12 cellular contexts compared by ENCODE assay signal in genomic region chr21:42193131-42193671, GRCh38. TPM values are rescaled to one million over a fixed set of nuclear protein-coding genes. Genes with fewer than 3 reads are reported as not detected.
A peak's percentile ranks its signal among the peaks of the same experiment; 100 is the strongest.
DNase-seq lines count a peak whose midpoint lies in the region; ATAC-seq, FAIRE-seq and TF ChIP-seq lines count a peak whose summit lies in the region.
"Had no signal": no experiment of that assay in that cellular context is flagged by ENCODE, and none has a peak within 500 bp of the region (broad histone marks: within the 10 kb centered on the region; RNA-seq: fewer than 3 reads in every experiment).

No MANE protein-coding gene starts in this region.

- in situ Hi-C loops in HepG2 (cut with HindIII; ENCODE audit: extremely low pct_ligation_motif_present, low pct_unique_long_range_greater_than_20kb) = no loop called here

- WGBS in esophagus muscularis mucosa = 81% methylated on average over 4 of the region's 9 CpGs
- WGBS in HepG2 (ENCODE audit: low lambda C conversion rate) = 21% methylated on average over 7 of the region's 9 CpGs

- H3K9me3 Mint-ChIP-seq in activated T-helper 1 cell treated with anti-CD3 and anti-CD28 coated beads, Interleukin-12 subunit alpha, Interleukin-12 subunit beta, Interleukin-2, Interleukin-4 antibody, amounts not matched to agents 30 ng/mL and 10 ng/mL and 1 ng/mL, durations not matched to agents 14 hours and 24 hours and 36 hours = no peaks in the 10 kb centered on the region

- H3K9me3 ChIP-seq in esophagus muscularis mucosa = no peaks in the 10 kb centered on the region
- no peaks in the 10 kb centered on the region for H3K9me3 ChIP-seq in HepG2 (ENCODE audit: low read length)
- H3K9me3 ChIP-seq: breast epithelium, thyroid gland had no signal

- no peak overlapping the region for H2AFZ ChIP-seq in HepG2 (ENCODE audit: low read length)

- H3K36me3 Mint-ChIP-seq in activated T-helper 1 cell treated with anti-CD3 and anti-CD28 coated beads, Interleukin-12 subunit alpha, Interleukin-12 subunit beta, Interleukin-2, Interleukin-4 antibody, amounts not matched to agents 30 ng/mL and 10 ng/mL and 1 ng/mL, durations not matched to agents 14 hours and 24 hours and 36 hours (ENCODE audit: low read depth) = peaks cover 10% of the 10 kb centered on the region

- no peak overlapping the region for H3K4me2 ChIP-seq in HepG2 (ENCODE audit: low read depth, low read length)
- H3K4me2 ChIP-seq: A549 had no signal

- BruUV-seq in HepG2 (replicated peaks; lab: Mats Ljungman, UMichigan) = no TSS peak

- H3K9ac ChIP-seq in HepG2 (ENCODE audit: insufficient read depth, low read depth, low read length) = no peak overlapping the region

- H3K27me3 Mint-ChIP-seq in activated T-helper 1 cell treated with anti-CD3 and anti-CD28 coated beads, Interleukin-12 subunit alpha, Interleukin-12 subunit beta, Interleukin-2, Interleukin-4 antibody, amounts not matched to agents 30 ng/mL and 10 ng/mL and 1 ng/mL, durations not matched to agents 14 hours and 24 hours and 36 hours (ENCODE audit: insufficient read depth) = peaks cover 4% of the 10 kb centered on the region

- H3K27ac Mint-ChIP-seq in activated T-helper 1 cell treated with anti-CD3 and anti-CD28 coated beads, Interleukin-12 subunit alpha, Interleukin-12 subunit beta, Interleukin-2, Interleukin-4 antibody, amounts not matched to agents 30 ng/mL and 10 ng/mL and 1 ng/mL, durations not matched to agents 14 hours and 24 hours and 36 hours = peak overlapping the region; percentile 87

- H3K79me2 ChIP-seq in HepG2 (ENCODE audit: insufficient read depth, low read length) = no peaks in the 10 kb centered on the region

- H3K4me1 ChIP-seq in esophagus muscularis mucosa (peaks cover 0 to 7% (median 4%) of the 10 kb centered on the region in 4 donors), HepG2 (ENCODE audit: insufficient read depth, low read length) (no peaks in the 10 kb centered on the region)
- H3K4me1 ChIP-seq: breast epithelium had no signal

- intact Hi-C loops in activated T-helper 1 cell treated with anti-CD3 and anti-CD28 coated beads, Interleukin-12 subunit alpha, Interleukin-12 subunit beta, Interleukin-2, Interleukin-4 antibody, amounts not matched to agents 30 ng/mL and 10 ng/mL and 1 ng/mL, durations not matched to agents 14 hours and 24 hours and 36 hours (cut with micrococcal nuclease) = loop anchor here (1.0 kb wide), 2 partner anchors 27 to 43 kb away; no protein-coding TSS in a partner anchor
- intact Hi-C loops in esophagus muscularis mucosa (cut with DNase I) = no loop called here
- intact Hi-C loops in HepG2 (cut with micrococcal nuclease; ENCODE audit: unreplicated experiment) = no loop called here

- H4K20me1 ChIP-seq in HepG2 (ENCODE audit: insufficient read depth, low read length) = no peaks in the 10 kb centered on the region

- no peaks in the 10 kb centered on the region for H3K36me3 ChIP-seq in esophagus muscularis mucosa
- H3K36me3 ChIP-seq in HepG2 (replicated peaks in 1 of 2; ENCODE audit: control insufficient read depth in 1 of 2, insufficient read depth in 2 of 2, low read length in 2 of 2) = no peaks in the 10 kb centered on the region
- H3K36me3 ChIP-seq: breast epithelium, thyroid gland had no signal

- TF ChIP-seq RAD21 in HepG2 (CRISPR knock-in tag; IDR thresholded peaks at IDR 0.05) = no peak

- CTCF ChIA-PET in HepG2 (lab: Yijun Ruan, JAX; ENCODE audit: low intra/inter-chr PET ratio, low total read pairs) = no interaction called here

- H3K4me1 Mint-ChIP-seq in activated T-helper 1 cell treated with anti-CD3 and anti-CD28 coated beads, Interleukin-12 subunit alpha, Interleukin-12 subunit beta, Interleukin-2, Interleukin-4 antibody, amounts not matched to agents 30 ng/mL and 10 ng/mL and 1 ng/mL, durations not matched to agents 14 hours and 24 hours and 36 hours (ENCODE audit: low read depth) = peaks cover 63% of the 10 kb centered on the region

- H3K27me3 ChIP-seq in esophagus muscularis mucosa = peaks cover 0 to 11% (median 0%) of the 10 kb centered on the region in 4 donors
- peaks cover 3 to 30% of the 10 kb centered on the region in 2 experiments; a peak in 4 of 5 replicates for H3K27me3 ChIP-seq in HepG2 (ENCODE audit: control insufficient read depth in 1 of 2, insufficient read depth in 2 of 2, low read length in 2 of 2)
- H3K27me3 ChIP-seq: breast epithelium, thyroid gland had no signal

- TF ChIP-seq POLR2A in esophagus muscularis mucosa (IDR thresholded peaks at IDR 0.05; ENCODE audit: low read depth) (no peak), HepG2 (IDR thresholded peaks at IDR 0.05; ENCODE audit: insufficient read depth in 1 of 2, low read depth in 2 of 2, low read length in 2 of 2) (no peak)

- H3K27ac ChIP-seq in esophagus muscularis mucosa (replicated peaks in 1 of 4) = no peak overlapping the region
- H3K27ac ChIP-seq in HepG2 (ENCODE audit: extremely low read length, insufficient read depth, low read length) = no peak overlapping the region
- H3K27ac ChIP-seq: breast epithelium, thyroid gland had no signal

- ATAC-seq in HepG2 = no peak
- ATAC-seq: A549 had no signal

- TF ChIP-seq CTCF in esophagus muscularis mucosa (IDR thresholded peaks at IDR 0.05) (no peak), HepG2 (CRISPR knock-in tag; IDR thresholded peaks at IDR 0.05) (no peak)

- peak; percentile 68 for DNase-seq in NK-92 treated with Interleukin-12 subunit alpha and Interleukin-12 subunit beta, amount 100 ng/mL, for 24 hours (lab: John Stamatoyannopoulos, UW)
- no peak for DNase-seq in NK-92 (lab: John Stamatoyannopoulos, UW; ENCODE audit: unreplicated experiment)
- DNase-seq in activated T-helper 1 cell treated with anti-CD3 and anti-CD28 coated beads, Interleukin-12 subunit alpha, Interleukin-12 subunit beta, Interleukin-2, Interleukin-4 antibody, amounts not matched to agents 30 ng/mL and 10 ng/mL and 1 ng/mL, durations not matched to agents 14 hours and 24 hours and 36 hours (ENCODE audit: low spot score) = peak; percentile 75
- peak; percentile 87 for DNase-seq in esophagus muscularis mucosa (ENCODE audit: extremely low spot score)
- DNase-seq in stimulated activated CD8-positive, alpha-beta memory T cell treated with anti-CD3 and anti-CD28 coated beads, Interleukin-7, amount 100 ng/mL, for 48 hours (ENCODE audit: extremely low read depth in 1 of 2, low read depth in 1 of 2) = peak; percentile 63 to 73
- DNase-seq in cerebellar nuclear complex (lab: John Stamatoyannopoulos, UW) = no peak
- DNase-seq in iPS-NIHi7 (ENCODE audit: extremely low spot score) = no peak
- DNase-seq in HepG2 (ENCODE audit: low spot score) = no peak
- DNase-seq: NCI-H187 treated with DMSO at 0.1 percent for 48 hours, thyroid gland had no signal

- H3K4me3 Mint-ChIP-seq in activated T-helper 1 cell treated with anti-CD3 and anti-CD28 coated beads, Interleukin-12 subunit alpha, Interleukin-12 subunit beta, Interleukin-2, Interleukin-4 antibody, amounts not matched to agents 30 ng/mL and 10 ng/mL and 1 ng/mL, durations not matched to agents 14 hours and 24 hours and 36 hours = peak overlapping the region; percentile 72

- no peak for FAIRE-seq in HepG2 (lab: Jason Lieb, UNC)
- FAIRE-seq: A549 had no signal

- no peak overlapping the region for H3K4me3 ChIP-seq in esophagus muscularis mucosa
- H3K4me3 ChIP-seq in HepG2 (replicated peaks in 1 of 3; ENCODE audit: insufficient read depth in 1 of 3, low read depth in 2 of 3, low read length in 3 of 3) = no peak overlapping the region
- H3K4me3 ChIP-seq: A549, breast epithelium, thyroid gland had no signal

- TF ChIP-seq EP300 in esophagus muscularis mucosa (IDR thresholded peaks at IDR 0.05) = no peak
- TF ChIP-seq EP300 in HepG2 (IDR thresholded peaks at IDR 0.05; ENCODE audit: low read depth in 2 of 2, low read length in 2 of 2) = no peak
- TF ChIP-seq EP300 in HepG2 (CRISPR knock-in tag; IDR thresholded peaks at IDR 0.05; ENCODE audit: borderline replicate concordance) = no peak

- POLR2A ChIA-PET in HepG2 (lab: Yijun Ruan, JAX) = no interaction called here

TF ChIP-seq in HepG2, 621 proteins besides CTCF, POLR2A, EP300 and RAD21 (continues in another document):
- TF ChIP-seq NFATC3 (CRISPR knock-in tag; IDR thresholded peaks at IDR 0.05) (no peak), TOE1 (CRISPR knock-in tag; IDR thresholded peaks at IDR 0.05) (no peak)

RNA-seq across cellular contexts. Expression of gene ABCG1, which starts 25.7 kb away (rescaled TPM):
- 9.3 and 10.2 TPM in 2 replicates for total RNA-seq in activated T-helper 1 cell treated with anti-CD3 and anti-CD28 coated beads, Interleukin-12 subunit alpha, Interleukin-12 subunit beta, Interleukin-2, Interleukin-4 antibody, amounts not matched to agents 30 ng/mL and 10 ng/mL and 1 ng/mL, durations not matched to agents 14 hours and 24 hours and 36 hours
- 10 to 100 TPM; 16.1 to 25.9 (median 20.0) TPM for total RNA-seq in esophagus muscularis mucosa
- total RNA-seq in HepG2 (2016; rRNA removed; fragmentation: Illumina TruSeq; extraction: Trizol) = not detected in 2 replicates
- not detected in 2 replicates for total RNA-seq in HepG2 (2016; cell fraction: cytosol; rRNA removed; fragmentation: Illumina TruSeq; extraction: Trizol; ENCODE audit: low read depth)
- not detected in 2 replicates for total RNA-seq in HepG2 (2016; cell fraction: insoluble cytoplasmic fraction; rRNA removed; fragmentation: Illumina TruSeq; extraction: Trizol)
- total RNA-seq in HepG2 (2016; cell fraction: membrane; rRNA removed; fragmentation: Illumina TruSeq; extraction: Trizol) = not detected in 2 replicates
- not detected in 2 replicates for total RNA-seq in HepG2 (2016; cell fraction: nucleus; rRNA removed; fragmentation: Illumina TruSeq; extraction: Trizol)
- polyA plus RNA-seq in HepG2 (2011; rRNA removed) = 0.04 and 0.10 TPM in 2 replicates
- 0.08 TPM in 2 replicates for polyA plus RNA-seq in HepG2 (2011; cell fraction: cytosol; rRNA removed)
- 0.06 and 0.12 TPM in 2 replicates for polyA plus RNA-seq in HepG2 (2011; cell fraction: nucleus; rRNA removed)
- polyA plus RNA-seq in HepG2 (2012) = 0.09 TPM in 1 of 2 replicates, not detected in the other
- not detected in 2 replicates for polyA plus RNA-seq in HepG2 (2016; cell fraction: cytosol; fragmentation: Illumina TruSeq; extraction: Trizol; ENCODE audit: low read depth)
- not detected in 2 replicates for polyA plus RNA-seq in HepG2 (2016; cell fraction: insoluble cytoplasmic fraction; fragmentation: Illumina TruSeq; extraction: Trizol; ENCODE audit: low read depth)
- polyA plus RNA-seq in HepG2 (2016; cell fraction: membrane; fragmentation: Illumina TruSeq; extraction: Trizol; ENCODE audit: low read depth) = not detected in 2 replicates
- polyA plus RNA-seq in HepG2 (2016; cell fraction: nucleus; fragmentation: Illumina TruSeq; extraction: Trizol; ENCODE audit: insufficient read depth, low read depth) = not detected in 2 replicates
- 0.10 and 7.4 TPM in 2 replicates for polyA minus RNA-seq in HepG2 (2011; rRNA and poly(A)+ RNA removed; ENCODE audit: low replicate concordance)
- polyA minus RNA-seq in HepG2 (2011; cell fraction: cytosol; rRNA and poly(A)+ RNA removed) = 0.97 TPM in 1 of 2 replicates, not detected in the other
- not detected in 2 replicates for polyA minus RNA-seq in HepG2 (2011; cell fraction: nucleus; rRNA and poly(A)+ RNA removed)

Comparison
In these comparisons a context has a peak if more than half of its experiments do, and no peak if none do; other contexts are left out.
1. DNase-seq: peak in NK-92 treated with Interleukin-12 subunit alpha and Interleukin-12 subunit beta, amount 100 ng/mL, for 24 hours (single experiment), activated T-helper 1 cell treated with anti-CD3 and anti-CD28 coated beads, Interleukin-12 subunit alpha, Interleukin-12 subunit beta, Interleukin-2, Interleukin-4 antibody, amounts not matched to agents 30 ng/mL and 10 ng/mL and 1 ng/mL, durations not matched to agents 14 hours and 24 hours and 36 hours (single experiment), esophagus muscularis mucosa (single experiment) and stimulated activated CD8-positive, alpha-beta memory T cell treated with anti-CD3 and anti-CD28 coated beads, Interleukin-7, amount 100 ng/mL, for 48 hours (2 of 2); none in NK-92 (single experiment), cerebellar nuclear complex (0 of 2), iPS-NIHi7 (single experiment) and HepG2 (single experiment).